ENCODE assay signal across 1 cellular context in the genomic region with DNA sequence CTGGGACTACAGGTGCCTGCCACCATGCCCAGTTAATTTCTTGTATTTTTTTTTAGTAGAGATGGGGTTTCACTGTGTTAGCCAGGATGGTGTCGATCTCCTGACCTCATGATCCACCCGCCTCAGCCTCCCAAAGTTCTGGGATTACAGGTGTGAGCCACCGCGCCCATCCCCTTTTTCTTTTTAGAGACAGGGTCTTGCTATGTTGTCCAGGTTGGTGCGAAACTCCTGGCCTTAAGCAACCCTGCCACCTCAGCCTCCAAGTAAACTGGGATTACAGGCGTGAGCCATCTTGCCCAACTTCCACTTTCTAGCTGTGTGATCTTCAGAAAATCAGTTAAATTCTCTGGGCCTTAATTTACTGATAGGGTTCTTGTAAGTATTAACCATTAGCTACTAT.
A peak's percentile ranks its signal among the peaks of the same experiment; 100 is the strongest.
TF ChIP-seq lines count a peak whose summit lies in the region.

No MANE protein-coding gene starts in this region.

TF ChIP-seq in HepG2, 621 proteins besides CTCF, POLR2A, EP300 and RAD21:
- TF ChIP-seq ZC3H13 (CRISPR knock-in tag; IDR thresholded peaks at IDR 0.05): 0 out of 2 replicates have a peak, but pooled peaks have one; percentile 5
- peak; percentile 90 for TF ChIP-seq ZNF121 (CRISPR knock-in tag; IDR thresholded peaks at IDR 0.05)
TF ChIP-seq in HepG2: peak in this region for 2; not testable (repeated sequence) for 619.
